2 cellular contexts compared by ENCODE assay signal in the genomic region with DNA sequence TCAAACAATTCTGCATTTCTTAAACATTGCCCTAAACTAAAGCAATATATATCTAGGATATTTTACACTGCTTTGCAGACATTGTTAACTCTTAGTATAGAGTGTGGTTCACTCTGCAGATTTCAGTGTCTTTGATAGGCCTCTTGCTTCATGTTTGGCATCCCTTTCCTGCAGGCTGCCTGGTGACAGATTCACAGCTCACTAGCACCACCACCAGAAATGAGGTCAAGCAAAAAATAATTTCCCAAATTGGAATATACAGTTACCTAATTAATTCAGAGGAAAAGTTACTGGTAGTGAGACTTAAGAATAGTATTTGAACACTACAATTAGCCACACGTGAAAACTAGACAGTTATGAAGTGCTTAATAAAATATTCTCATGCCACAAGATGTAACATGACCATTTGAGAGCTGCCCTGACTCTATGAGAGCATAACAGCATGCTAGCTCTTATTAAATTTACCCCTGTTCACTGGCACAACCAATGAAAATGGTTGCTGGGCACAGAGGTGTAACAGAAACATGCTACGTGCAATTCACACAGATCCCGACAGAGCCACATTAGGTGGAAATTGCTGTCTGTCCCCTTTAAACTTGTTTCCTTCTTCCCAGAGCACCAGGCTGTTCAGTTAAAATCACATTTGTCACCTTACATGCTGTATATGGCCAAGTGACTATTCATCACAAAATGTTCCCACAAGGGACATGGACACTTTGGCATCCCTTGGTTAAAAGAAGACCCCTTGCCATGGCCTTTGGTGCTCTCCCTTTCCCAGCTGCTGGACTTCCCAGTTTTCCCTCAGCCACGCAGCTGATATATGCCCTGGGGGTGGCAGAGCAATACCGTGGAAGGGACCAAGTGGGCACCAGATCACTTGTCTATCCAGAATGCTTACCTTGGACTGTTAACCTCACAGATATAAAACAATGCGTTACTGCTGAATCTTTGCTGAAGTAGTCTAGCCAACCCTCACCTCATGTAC.
A peak's percentile ranks its signal among the peaks of the same experiment; 100 is the strongest.
TF ChIP-seq lines count a peak whose summit lies in the region.

No MANE protein-coding gene starts in this region.

TF ChIP-seq in Ishikawa, 13 proteins besides CTCF, POLR2A, EP300 and RAD21 (continued from another document):
- TF ChIP-seq YY1 (IDR thresholded peaks at IDR 0.05; ENCODE audit: low read depth) (no peak), FOXM1 (IDR thresholded peaks at IDR 0.05; ENCODE audit: borderline replicate concordance, low read depth) (no peak), CEBPB (IDR thresholded peaks at IDR 0.05) (no peak), CREB1 (IDR thresholded peaks at IDR 0.05; ENCODE audit: low read depth) (no peak), ZBTB7A (IDR thresholded peaks at IDR 0.05; ENCODE audit: low read depth) (no peak)
- TF ChIP-seq, protein P1, sequence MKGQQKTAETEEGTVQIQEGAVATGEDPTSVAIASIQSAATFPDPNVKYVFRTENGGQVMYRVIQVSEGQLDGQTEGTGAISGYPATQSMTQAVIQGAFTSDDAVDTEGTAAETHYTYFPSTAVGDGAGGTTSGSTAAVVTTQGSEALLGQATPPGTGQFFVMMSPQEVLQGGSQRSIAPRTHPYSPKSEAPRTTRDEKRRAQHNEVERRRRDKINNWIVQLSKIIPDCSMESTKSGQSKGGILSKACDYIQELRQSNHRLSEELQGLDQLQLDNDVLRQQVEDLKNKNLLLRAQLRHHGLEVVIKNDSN (IDR thresholded peaks at IDR 0.05) = no peak
- TF ChIP-seq, protein P2, sequence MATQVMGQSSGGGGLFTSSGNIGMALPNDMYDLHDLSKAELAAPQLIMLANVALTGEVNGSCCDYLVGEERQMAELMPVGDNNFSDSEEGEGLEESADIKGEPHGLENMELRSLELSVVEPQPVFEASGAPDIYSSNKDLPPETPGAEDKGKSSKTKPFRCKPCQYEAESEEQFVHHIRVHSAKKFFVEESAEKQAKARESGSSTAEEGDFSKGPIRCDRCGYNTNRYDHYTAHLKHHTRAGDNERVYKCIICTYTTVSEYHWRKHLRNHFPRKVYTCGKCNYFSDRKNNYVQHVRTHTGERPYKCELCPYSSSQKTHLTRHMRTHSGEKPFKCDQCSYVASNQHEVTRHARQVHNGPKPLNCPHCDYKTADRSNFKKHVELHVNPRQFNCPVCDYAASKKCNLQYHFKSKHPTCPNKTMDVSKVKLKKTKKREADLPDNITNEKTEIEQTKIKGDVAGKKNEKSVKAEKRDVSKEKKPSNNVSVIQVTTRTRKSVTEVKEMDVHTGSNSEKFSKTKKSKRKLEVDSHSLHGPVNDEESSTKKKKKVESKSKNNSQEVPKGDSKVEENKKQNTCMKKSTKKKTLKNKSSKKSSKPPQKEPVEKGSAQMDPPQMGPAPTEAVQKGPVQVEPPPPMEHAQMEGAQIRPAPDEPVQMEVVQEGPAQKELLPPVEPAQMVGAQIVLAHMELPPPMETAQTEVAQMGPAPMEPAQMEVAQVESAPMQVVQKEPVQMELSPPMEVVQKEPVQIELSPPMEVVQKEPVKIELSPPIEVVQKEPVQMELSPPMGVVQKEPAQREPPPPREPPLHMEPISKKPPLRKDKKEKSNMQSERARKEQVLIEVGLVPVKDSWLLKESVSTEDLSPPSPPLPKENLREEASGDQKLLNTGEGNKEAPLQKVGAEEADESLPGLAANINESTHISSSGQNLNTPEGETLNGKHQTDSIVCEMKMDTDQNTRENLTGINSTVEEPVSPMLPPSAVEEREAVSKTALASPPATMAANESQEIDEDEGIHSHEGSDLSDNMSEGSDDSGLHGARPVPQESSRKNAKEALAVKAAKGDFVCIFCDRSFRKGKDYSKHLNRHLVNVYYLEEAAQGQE (IDR thresholded peaks at IDR 0.05; ENCODE audit: low read depth) = no peak

TF ChIP-seq in HepG2, 621 proteins besides CTCF, POLR2A, EP300 and RAD21:
- peak; percentile 7; the same call in 1 of the 2 replicates for TF ChIP-seq SMC3 (IDR thresholded peaks at IDR 0.05; ENCODE audit: low read length)
- TF ChIP-seq, protein P3, sequence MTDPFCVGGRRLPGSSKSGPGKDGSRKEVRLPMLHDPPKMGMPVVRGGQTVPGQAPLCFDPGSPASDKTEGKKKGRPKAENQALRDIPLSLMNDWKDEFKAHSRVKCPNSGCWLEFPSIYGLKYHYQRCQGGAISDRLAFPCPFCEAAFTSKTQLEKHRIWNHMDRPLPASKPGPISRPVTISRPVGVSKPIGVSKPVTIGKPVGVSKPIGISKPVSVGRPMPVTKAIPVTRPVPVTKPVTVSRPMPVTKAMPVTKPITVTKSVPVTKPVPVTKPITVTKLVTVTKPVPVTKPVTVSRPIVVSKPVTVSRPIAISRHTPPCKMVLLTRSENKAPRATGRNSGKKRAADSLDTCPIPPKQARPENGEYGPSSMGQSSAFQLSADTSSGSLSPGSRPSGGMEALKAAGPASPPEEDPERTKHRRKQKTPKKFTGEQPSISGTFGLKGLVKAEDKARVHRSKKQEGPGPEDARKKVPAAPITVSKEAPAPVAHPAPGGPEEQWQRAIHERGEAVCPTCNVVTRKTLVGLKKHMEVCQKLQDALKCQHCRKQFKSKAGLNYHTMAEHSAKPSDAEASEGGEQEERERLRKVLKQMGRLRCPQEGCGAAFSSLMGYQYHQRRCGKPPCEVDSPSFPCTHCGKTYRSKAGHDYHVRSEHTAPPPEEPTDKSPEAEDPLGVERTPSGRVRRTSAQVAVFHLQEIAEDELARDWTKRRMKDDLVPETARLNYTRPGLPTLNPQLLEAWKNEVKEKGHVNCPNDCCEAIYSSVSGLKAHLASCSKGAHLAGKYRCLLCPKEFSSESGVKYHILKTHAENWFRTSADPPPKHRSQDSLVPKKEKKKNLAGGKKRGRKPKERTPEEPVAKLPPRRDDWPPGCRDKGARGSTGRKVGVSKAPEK (CRISPR knock-in tag; IDR thresholded peaks at IDR 0.05; ENCODE audit: borderline replicate concordance) = no peak
- TF ChIP-seq STAG1 (CRISPR knock-in tag; IDR thresholded peaks at IDR 0.05) = peak; percentile 64
- TF ChIP-seq CEBPG (CRISPR knock-in tag; IDR thresholded peaks at IDR 0.05) = 0 out of 2 replicates have a peak, but pooled peaks have one; percentile 19
- TF ChIP-seq, protein P4, sequence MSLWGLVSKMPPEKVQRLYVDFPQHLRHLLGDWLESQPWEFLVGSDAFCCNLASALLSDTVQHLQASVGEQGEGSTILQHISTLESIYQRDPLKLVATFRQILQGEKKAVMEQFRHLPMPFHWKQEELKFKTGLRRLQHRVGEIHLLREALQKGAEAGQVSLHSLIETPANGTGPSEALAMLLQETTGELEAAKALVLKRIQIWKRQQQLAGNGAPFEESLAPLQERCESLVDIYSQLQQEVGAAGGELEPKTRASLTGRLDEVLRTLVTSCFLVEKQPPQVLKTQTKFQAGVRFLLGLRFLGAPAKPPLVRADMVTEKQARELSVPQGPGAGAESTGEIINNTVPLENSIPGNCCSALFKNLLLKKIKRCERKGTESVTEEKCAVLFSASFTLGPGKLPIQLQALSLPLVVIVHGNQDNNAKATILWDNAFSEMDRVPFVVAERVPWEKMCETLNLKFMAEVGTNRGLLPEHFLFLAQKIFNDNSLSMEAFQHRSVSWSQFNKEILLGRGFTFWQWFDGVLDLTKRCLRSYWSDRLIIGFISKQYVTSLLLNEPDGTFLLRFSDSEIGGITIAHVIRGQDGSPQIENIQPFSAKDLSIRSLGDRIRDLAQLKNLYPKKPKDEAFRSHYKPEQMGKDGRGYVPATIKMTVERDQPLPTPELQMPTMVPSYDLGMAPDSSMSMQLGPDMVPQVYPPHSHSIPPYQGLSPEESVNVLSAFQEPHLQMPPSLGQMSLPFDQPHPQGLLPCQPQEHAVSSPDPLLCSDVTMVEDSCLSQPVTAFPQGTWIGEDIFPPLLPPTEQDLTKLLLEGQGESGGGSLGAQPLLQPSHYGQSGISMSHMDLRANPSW (CRISPR knock-in tag; IDR thresholded peaks at IDR 0.05; ENCODE audit: borderline replicate concordance) = no peak
- TF ChIP-seq CEBPB (IDR thresholded peaks at IDR 0.05; ENCODE audit: borderline replicate concordance, low read depth, low read length) = 0 out of 2 replicates have a peak, but pooled peaks have one; percentile 7
- TF ChIP-seq EHMT2 (IDR thresholded peaks at IDR 0.05; ENCODE audit: borderline replicate concordance, low read depth, low read length) = no peak
- TF ChIP-seq ZNF235 (CRISPR knock-in tag; IDR thresholded peaks at IDR 0.05; ENCODE audit: borderline replicate concordance) = no peak
- TF ChIP-seq TCF7 (IDR thresholded peaks at IDR 0.05; ENCODE audit: low read depth) = no peak
- no peak for TF ChIP-seq MAFK (conservative IDR thresholded peaks at IDR 0.05 in 1 of 2, IDR thresholded peaks at IDR 0.05 in 1 of 2; ENCODE audit: low read length in 2 of 2)
- TF ChIP-seq ZNF816 (CRISPR knock-in tag; IDR thresholded peaks at IDR 0.05; ENCODE audit: borderline replicate concordance) = no peak
